In the genomic region with DNA sequence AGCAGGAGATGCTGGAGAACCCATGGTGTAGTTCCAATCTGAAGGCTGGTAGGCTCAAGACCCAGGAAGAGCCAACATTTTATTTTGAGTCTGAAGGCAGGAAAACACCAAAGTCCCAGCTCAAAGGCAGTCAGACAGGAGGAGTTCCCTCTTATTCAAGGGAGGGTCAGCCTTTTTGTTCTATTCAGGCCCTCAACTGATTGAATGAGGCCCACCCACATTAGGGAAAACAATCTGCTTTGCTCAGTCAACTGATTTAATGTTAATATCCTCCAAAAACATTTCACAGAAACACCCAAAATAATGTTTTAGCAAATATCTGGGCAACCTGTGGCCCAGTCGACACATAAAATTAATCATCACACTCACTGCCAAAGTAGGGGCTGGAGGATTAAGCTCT, we compare ENCODE assay signal across 37 cellular contexts.
"Had no signal": no experiment of that assay in that cellular context is flagged by ENCODE, and none has a peak within 500 bp of the region (broad histone marks: within the 10 kb centered on the region; RNA-seq: fewer than 3 reads in every experiment).

No MANE protein-coding gene starts in this region.

- H3K27me3 Mint-ChIP-seq: activated CD4-positive, alpha-beta memory T cell treated with anti-CD3 and anti-CD28 coated beads for 36 hours; activated naive CD8-positive, alpha-beta T cell treated with anti-CD3 and anti-CD28 coated beads, Interleukin-2, amount 50 U/mL, for 24 hours; activated T-cell treated with anti-CD3 and anti-CD28 coated beads, Interleukin-2, amount 50 U/mL, for 24 hours; central memory CD8-positive, alpha-beta T cell had no signal

- H3K9me3 Mint-ChIP-seq: activated B cell treated with CpG ODN at 0.5 μM for 24 hours; activated CD4-positive, alpha-beta memory T cell treated with anti-CD3 and anti-CD28 coated beads for 36 hours; activated CD4-positive, alpha-beta T cell treated with anti-CD3 and anti-CD28 coated beads, Interleukin-2, amount 10 ng/mL, durations not matched to agents 24 days and 14 days; activated naive CD4-positive, alpha-beta T cell treated with anti-CD3 and anti-CD28 coated beads for 36 hours; activated naive CD4-positive, alpha-beta T cell treated with anti-CD3 and anti-CD28 coated beads, Interleukin-2, amount 50 U/mL, for 72 hours; activated naive CD8-positive, alpha-beta T cell treated with anti-CD3 and anti-CD28 coated beads, Interleukin-2, amount 10 ng/mL, durations not matched to agents 7 days and 5 days; activated naive CD8-positive, alpha-beta T cell treated with anti-CD3 and anti-CD28 coated beads, Interleukin-2, amount 50 U/mL, for 24 hours; activated T-cell treated with anti-CD3 and anti-CD28 coated beads, Interleukin-2, amount 50 U/mL, for 24 hours; activated T-helper 2 cell treated with anti-CD3 and anti-CD28 coated beads, Interferon-gamma antibody, Interleukin-2, Interleukin-4, amounts not matched to agents 10 μg/mL and 5 μg/mL and 100 μg/mL, durations not matched to agents 14 hours and 24 hours and 36 hours; brain; central memory CD8-positive, alpha-beta T cell; T-cell; T-helper 2 cell treated with Interferon-gamma antibody and Interleukin-4, amounts not matched to agents 5 μg/mL and 100 μg/mL, for 36 hours had no signal

- H3K36me3 ChIP-seq: ascending aorta, cardiac muscle cell had no signal

- H3K4me3 Mint-ChIP-seq: activated B cell treated with CpG ODN at 0.5 μM for 24 hours; activated CD4-positive, alpha-beta memory T cell treated with anti-CD3 and anti-CD28 coated beads for 36 hours; activated CD4-positive, alpha-beta T cell treated with anti-CD3 and anti-CD28 coated beads, Interleukin-2, amount 10 ng/mL, durations not matched to agents 24 days and 14 days; activated CD8-positive, alpha-beta memory T cell treated with anti-CD3 and anti-CD28 coated beads, Interleukin-2, amount 10 ng/mL, durations not matched to agents 7 days and 5 days; activated CD8-positive, alpha-beta T cell treated with anti-CD3 and anti-CD28 coated beads, Interleukin-2, amount 10 ng/mL, durations not matched to agents 7 days and 5 days; activated naive CD4-positive, alpha-beta T cell treated with anti-CD3 and anti-CD28 coated beads for 36 hours; activated naive CD8-positive, alpha-beta T cell treated with anti-CD3 and anti-CD28 coated beads, Interleukin-2, amount 10 ng/mL, durations not matched to agents 7 days and 5 days; activated naive CD8-positive, alpha-beta T cell treated with anti-CD3 and anti-CD28 coated beads, Interleukin-2, amount 50 U/mL, for 24 hours; activated T-cell treated with anti-CD3 and anti-CD28 coated beads, Interleukin-2, amount 50 U/mL, for 24 hours; brain; central memory CD8-positive, alpha-beta T cell; T-cell; T-helper 2 cell treated with Interferon-gamma antibody and Interleukin-4, amounts not matched to agents 5 μg/mL and 100 μg/mL, for 36 hours had no signal

- H3K4me1 ChIP-seq: ascending aorta had no signal

- H3K4me1 Mint-ChIP-seq: activated B cell treated with CpG ODN at 0.5 μM for 24 hours; activated CD4-positive, alpha-beta T cell treated with anti-CD3 and anti-CD28 coated beads, Interleukin-2, amount 10 ng/mL, durations not matched to agents 24 days and 14 days; activated CD8-positive, alpha-beta memory T cell treated with anti-CD3 and anti-CD28 coated beads, Interleukin-2, amount 10 ng/mL, durations not matched to agents 7 days and 5 days; activated naive CD8-positive, alpha-beta T cell treated with anti-CD3 and anti-CD28 coated beads, Interleukin-2, amount 10 ng/mL, durations not matched to agents 7 days and 5 days; activated naive CD8-positive, alpha-beta T cell treated with anti-CD3 and anti-CD28 coated beads, Interleukin-2, amount 50 U/mL, for 24 hours; brain; central memory CD8-positive, alpha-beta T cell; T-cell had no signal

- H3K36me3 Mint-ChIP-seq: activated CD4-positive, alpha-beta memory T cell treated with anti-CD3 and anti-CD28 coated beads for 36 hours; activated CD8-positive, alpha-beta memory T cell treated with anti-CD3 and anti-CD28 coated beads, Interleukin-2, amount 10 ng/mL, durations not matched to agents 7 days and 5 days; activated naive CD4-positive, alpha-beta T cell treated with anti-CD3 and anti-CD28 coated beads, Interleukin-2, amount 50 U/mL, for 72 hours; activated naive CD8-positive, alpha-beta T cell treated with anti-CD3 and anti-CD28 coated beads, Interleukin-2, amount 10 ng/mL, durations not matched to agents 7 days and 5 days; brain; T-cell had no signal

- H3K9me3 ChIP-seq: ascending aorta had no signal

- H3K27ac ChIP-seq: ascending aorta, cardiac muscle cell, VCaP had no signal

- H3K4me3 ChIP-seq: ascending aorta, cardiac muscle cell had no signal

- H3K27me3 ChIP-seq: ascending aorta, cardiac muscle cell had no signal

- ATAC-seq: activated CD8-positive, alpha-beta memory T cell treated with anti-CD3 and anti-CD28 coated beads, Interleukin-2, amount 10 ng/mL, durations not matched to agents 7 days and 5 days; activated CD8-positive, alpha-beta T cell treated with anti-CD3 and anti-CD28 coated beads, Interleukin-2, amount 10 ng/mL, durations not matched to agents 7 days and 5 days; activated naive CD4-positive, alpha-beta T cell treated with anti-CD3 and anti-CD28 coated beads, Interleukin-2, amount 50 U/mL, for 72 hours; activated naive CD8-positive, alpha-beta T cell treated with anti-CD3 and anti-CD28 coated beads, Interleukin-2, amount 50 U/mL, for 24 hours; T-cell had no signal

- DNase-seq: activated B cell treated with CpG ODN at 0.5 μM for 24 hours; activated CD4-positive, alpha-beta memory T cell treated with anti-CD3 and anti-CD28 coated beads for 36 hours; activated CD4-positive, alpha-beta T cell treated with anti-CD3 and anti-CD28 coated beads for 4 hours; activated CD4-positive, alpha-beta T cell treated with anti-CD3 and anti-CD28 coated beads, Interleukin-2, amount 10 ng/mL, durations not matched to agents 24 days and 14 days; activated CD4-positive, alpha-beta T cell treated with anti-CD3 and anti-CD28 coated beads, Interleukin-2, amount 50 U/mL, for 1 hour; activated CD4-positive, alpha-beta T cell treated with anti-CD3 and anti-CD28 coated beads, Interleukin-2, amount 50 U/mL, for 4 hours; activated CD4-positive, CD25-positive, alpha-beta regulatory T cell treated with anti-CD3 and anti-CD28 coated beads, Interleukin-2, amount 50 U/mL, for 72 hours; activated CD8-positive, alpha-beta memory T cell treated with anti-CD3 and anti-CD28 coated beads for 24 hours; activated CD8-positive, alpha-beta memory T cell treated with anti-CD3 and anti-CD28 coated beads, Interleukin-2, amount 10 ng/mL, durations not matched to agents 7 days and 5 days; activated CD8-positive, alpha-beta memory T cell treated with anti-CD3 and anti-CD28 coated beads, Interleukin-2, amount 50 U/mL, for 48 hours; activated CD8-positive, alpha-beta T cell treated with anti-CD3 and anti-CD28 coated beads, Interleukin-2, amount 10 ng/mL, durations not matched to agents 7 days and 5 days; activated effector memory CD4-positive, alpha-beta T cell treated with Interleukin-2 at 50 U/mL for 16 hours; activated gamma-delta T cell treated with Interleukin-2 at 50 U/mL for 16 hours; activated naive CD4-positive, alpha-beta T cell; activated naive CD4-positive, alpha-beta T cell treated with anti-CD3 and anti-CD28 coated beads for 36 hours; activated naive CD4-positive, alpha-beta T cell treated with anti-CD3 and anti-CD28 coated beads, Interleukin-2, amount 50 U/mL, for 16 hours; activated naive CD8-positive, alpha-beta T cell treated with anti-CD3 and anti-CD28 coated beads, Interleukin-2, amount 10 ng/mL, durations not matched to agents 7 days and 5 days; activated naive CD8-positive, alpha-beta T cell treated with anti-CD3 and anti-CD28 coated beads, Interleukin-2, amount 50 U/mL, for 24 hours; activated T-cell treated with anti-CD3 and anti-CD28 coated beads, Interleukin-2, amount 50 U/mL, for 24 hours; activated T-cell treated with anti-CD3 and anti-CD28 coated beads, Interleukin-2, amount 50 U/mL, for 48 hours; amygdala; anterior cingulate cortex; caudate nucleus; cerebellar nuclear complex; T-cell; T-helper 2 cell; T-helper 9 cell had no signal

- FAIRE-seq: bronchial epithelial cell, TTC549 had no signal

- H3K27ac Mint-ChIP-seq: activated B cell treated with CpG ODN at 0.5 μM for 24 hours; activated CD4-positive, alpha-beta memory T cell treated with anti-CD3 and anti-CD28 coated beads for 36 hours; activated CD4-positive, alpha-beta T cell treated with anti-CD3 and anti-CD28 coated beads, Interleukin-2, amount 10 ng/mL, durations not matched to agents 24 days and 14 days; activated CD8-positive, alpha-beta memory T cell treated with anti-CD3 and anti-CD28 coated beads, Interleukin-2, amount 10 ng/mL, durations not matched to agents 7 days and 5 days; activated CD8-positive, alpha-beta T cell treated with anti-CD3 and anti-CD28 coated beads, Interleukin-2, amount 10 ng/mL, durations not matched to agents 7 days and 5 days; activated naive CD4-positive, alpha-beta T cell treated with anti-CD3 and anti-CD28 coated beads for 36 hours; activated naive CD4-positive, alpha-beta T cell treated with anti-CD3 and anti-CD28 coated beads, Interleukin-2, amount 50 U/mL, for 72 hours; activated naive CD8-positive, alpha-beta T cell treated with anti-CD3 and anti-CD28 coated beads, Interleukin-2, amount 10 ng/mL, durations not matched to agents 7 days and 5 days; activated naive CD8-positive, alpha-beta T cell treated with anti-CD3 and anti-CD28 coated beads, Interleukin-2, amount 50 U/mL, for 24 hours; activated T-cell treated with anti-CD3 and anti-CD28 coated beads, Interleukin-2, amount 50 U/mL, for 24 hours; activated T-helper 2 cell treated with anti-CD3 and anti-CD28 coated beads, Interferon-gamma antibody, Interleukin-2, Interleukin-4, amounts not matched to agents 10 μg/mL and 5 μg/mL and 100 μg/mL, durations not matched to agents 14 hours and 24 hours and 36 hours; brain; T-cell; T-helper 2 cell treated with Interferon-gamma antibody and Interleukin-4, amounts not matched to agents 5 μg/mL and 100 μg/mL, for 36 hours had no signal
